In the genomic region with DNA sequence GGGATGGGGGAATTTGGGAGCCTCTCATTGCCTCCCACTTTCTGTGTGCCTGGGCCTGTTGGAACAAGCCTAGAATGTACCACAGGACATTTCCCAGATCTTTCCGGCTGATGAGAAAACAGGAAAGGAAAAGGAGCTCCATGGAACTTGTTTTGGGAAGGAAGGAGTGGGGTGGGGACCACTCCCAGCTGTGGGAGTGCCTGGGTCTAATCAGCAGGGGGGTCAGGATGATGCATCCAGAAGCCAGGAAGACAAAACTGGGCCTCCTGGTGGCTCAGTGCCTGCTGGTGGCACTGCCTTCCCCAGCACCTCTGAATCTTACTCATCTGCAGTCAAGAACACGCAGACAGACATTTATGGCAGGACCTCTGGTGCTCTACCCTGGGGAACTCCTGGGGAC, we compare ENCODE assay signal across 7 cellular contexts. TPM values are rescaled to one million over a fixed set of nuclear protein-coding genes. Genes with fewer than 3 reads are reported as not detected.
A peak's percentile ranks its signal among the peaks of the same experiment; 100 is the strongest.
DNase-seq lines count a peak whose midpoint lies in the region; ATAC-seq and TF ChIP-seq lines count a peak whose summit lies in the region.
"Had no signal": no experiment of that assay in that cellular context is flagged by ENCODE, and none has a peak within 500 bp of the region (broad histone marks: within the 10 kb centered on the region; RNA-seq: fewer than 3 reads in every experiment).

No MANE protein-coding gene starts in this region.

- H3K27me3 ChIP-seq in adipocyte (replicated peaks; ENCODE audit: control insufficient read depth, insufficient read depth, low read length), result no peaks in the 10 kb centered on the region
- no peaks in the 10 kb centered on the region for H3K27me3 ChIP-seq in naive thymus-derived CD4-positive, alpha-beta T cell (ENCODE audit: control insufficient read depth in 2 of 2, insufficient read depth in 2 of 2, low read length in 2 of 2)

- no peaks in the 10 kb centered on the region for H3K9me3 Mint-ChIP-seq in HFFc6
- H3K9me3 Mint-ChIP-seq in naive thymus-derived CD4-positive, alpha-beta T cell, result no peaks in the 10 kb centered on the region

- peak overlapping the region; percentile 48 for H3K9ac ChIP-seq in adipocyte (ENCODE audit: low read length)

- peak overlapping the region; percentile 64 for H3K27ac ChIP-seq in naive thymus-derived CD4-positive, alpha-beta T cell (ENCODE audit: low read depth, low read length)

- intact Hi-C loops in naive thymus-derived CD4-positive, alpha-beta T cell (cut with micrococcal nuclease), result loop anchor here (2.0 to 5.0 kb wide), 2 partner anchors 15 to 39 kb away; no protein-coding TSS in a partner anchor

- H3K4me3 ChIP-seq in adipocyte (ENCODE audit: low read length), result no peak overlapping the region
- H3K4me3 ChIP-seq in naive thymus-derived CD4-positive, alpha-beta T cell (ENCODE audit: low read length), result no peak overlapping the region

- H3K4me1 ChIP-seq in adipocyte (ENCODE audit: control insufficient read depth, insufficient read depth, low read length), result peaks cover 44% of the 10 kb centered on the region
- peaks cover 37 to 81% of the 10 kb centered on the region in 2 donors for H3K4me1 ChIP-seq in naive thymus-derived CD4-positive, alpha-beta T cell (ENCODE audit: control insufficient read depth in 2 of 2, insufficient read depth in 2 of 2, low read length in 2 of 2)

- peaks cover 17% of the 10 kb centered on the region for H3K36me3 Mint-ChIP-seq in HFFc6 (ENCODE audit: low read depth)
- peaks cover 0 to 22% (median 16%) of the 10 kb centered on the region in 5 donors for H3K36me3 Mint-ChIP-seq in naive thymus-derived CD4-positive, alpha-beta T cell

- peaks cover 23% of the 10 kb centered on the region for H3K36me3 ChIP-seq in adipocyte (ENCODE audit: control insufficient read depth, insufficient read depth, low read length, severe bottlenecking)
- peaks cover 0 to 28% (median 11%) of the 10 kb centered on the region in 3 experiments for H3K36me3 ChIP-seq in naive thymus-derived CD4-positive, alpha-beta T cell (ENCODE audit: control insufficient read depth in 2 of 3, insufficient read depth in 3 of 3, low read length in 3 of 3)

- H3K27me3 Mint-ChIP-seq in HFFc6 (ENCODE audit: insufficient read depth), result peaks cover 5% of the 10 kb centered on the region
- H3K27me3 Mint-ChIP-seq in naive thymus-derived CD4-positive, alpha-beta T cell, result no peaks in the 10 kb centered on the region

- no peak overlapping the region for H3K4me3 Mint-ChIP-seq in HFFc6
- H3K4me3 Mint-ChIP-seq in naive thymus-derived CD4-positive, alpha-beta T cell, result peak overlapping the region in 5 of 10 donors; percentile 12 to 97 (median 27)

- peak; percentile 31; the same call in 1 of the 2 replicates for TF ChIP-seq CTCF in HFFc6 (IDR thresholded peaks at IDR 0.05)

- no peaks in the 10 kb centered on the region for H3K9me3 ChIP-seq in adipocyte (ENCODE audit: control insufficient read depth, low read length)
- H3K9me3 ChIP-seq in naive thymus-derived CD4-positive, alpha-beta T cell (ENCODE audit: control insufficient read depth in 2 of 3, low read length in 3 of 3), result no peaks in the 10 kb centered on the region

- peaks cover 31% of the 10 kb centered on the region for H3K4me1 Mint-ChIP-seq in HFFc6 (ENCODE audit: low read depth)
- peaks cover 62 to 98% (median 88%) of the 10 kb centered on the region in 7 donors for H3K4me1 Mint-ChIP-seq in naive thymus-derived CD4-positive, alpha-beta T cell

- peak overlapping the region; percentile 35 for H3K27ac Mint-ChIP-seq in HFFc6
- H3K27ac Mint-ChIP-seq in naive thymus-derived CD4-positive, alpha-beta T cell, result peak overlapping the region; percentile 63 to 98 (median 87)

- ATAC-seq in naive thymus-derived CD4-positive, alpha-beta T cell, result no peak
- ATAC-seq in HG03378 (IDR thresholded peaks at IDR 0.05; ENCODE audit: unreplicated experiment) (no peak), GM18517 (IDR thresholded peaks at IDR 0.05; ENCODE audit: unreplicated experiment) (no peak), HG03460 (IDR thresholded peaks at IDR 0.05; ENCODE audit: unreplicated experiment) (no peak)

- CTCF ChIA-PET in naive thymus-derived CD4-positive, alpha-beta T cell (lab: Charles Lee), result interaction anchor here (0.6 to 1.5 kb wide), 3 partner anchors 9 to 51 kb away, joined by 4 to 5 read pairs (median 4); a partner anchor contains a TSS

- POLR2A ChIA-PET in naive thymus-derived CD4-positive, alpha-beta T cell (lab: Charles Lee), result interaction anchor here (0.8 to 8.4 kb wide), 8 partner anchors 9 to 55 kb away, joined by 3 to 83 read pairs (median 6); a partner anchor contains a TSS

- no peak for DNase-seq in HFFc6
- DNase-seq in adipocyte (ENCODE audit: low read depth), result peak; percentile 23
- no peak for DNase-seq in naive thymus-derived CD4-positive, alpha-beta T cell
- DNase-seq: midbrain had no signal

RNA-seq across cellular contexts. Expression of a gene that starts 2.8 kb away (rescaled TPM):
- total RNA-seq in HFFc6 (2021; fragmentation: NEBNext Ultra II Directional; extraction: Animal tissue kit (Norgen Biotek cat#: 25700)), result not detected
- under 1 TPM in 3 of 5 experiments, not detected in 2; 0.14 to 0.99 (median 0.27) TPM for total RNA-seq in naive thymus-derived CD4-positive, alpha-beta T cell
- polyA plus RNA-seq in naive thymus-derived CD4-positive, alpha-beta T cell, result under 1 TPM; 0.09 to 0.64 TPM

RNA-seq across cellular contexts. Expression of a gene that starts 9.0 kb away (rescaled TPM):
- total RNA-seq in HFFc6 (2021; fragmentation: NEBNext Ultra II Directional; extraction: Animal tissue kit (Norgen Biotek cat#: 25700)), result 10 to 100 TPM; 68.8 to 99.6 (median 87.9) TPM
- 100 to 1,000 TPM; 124 to 213 (median 130) TPM for total RNA-seq in naive thymus-derived CD4-positive, alpha-beta T cell
- 100 to 1,000 TPM in 1 of 2 donors, 10 to 100 TPM in 1; 84.6 to 150 TPM for polyA plus RNA-seq in naive thymus-derived CD4-positive, alpha-beta T cell

RNA-seq across cellular contexts. Expression of a gene that starts 11.0 kb away (rescaled TPM):
- under 1 TPM; 0.28 to 0.91 (median 0.83) TPM for total RNA-seq in HFFc6 (2021; fragmentation: NEBNext Ultra II Directional; extraction: Animal tissue kit (Norgen Biotek cat#: 25700))
- total RNA-seq in naive thymus-derived CD4-positive, alpha-beta T cell, result under 1 TPM in 3 of 5 experiments, not detected in 2; 0.37 to 0.73 (median 0.38) TPM
- under 1 TPM in 1 of 2 donors, not detected in 1; 0.19 TPM for polyA plus RNA-seq in naive thymus-derived CD4-positive, alpha-beta T cell

RNA-seq across cellular contexts. Expression of a gene that starts 34.2 kb away (rescaled TPM):
- total RNA-seq in HFFc6 (2021; fragmentation: NEBNext Ultra II Directional; extraction: Animal tissue kit (Norgen Biotek cat#: 25700)), result 10 to 100 TPM; 14.3 to 19.9 (median 18.2) TPM
- 1 to 10 TPM; 2.2 to 9.7 (median 4.9) TPM for total RNA-seq in naive thymus-derived CD4-positive, alpha-beta T cell
- 1 to 10 TPM; 3.8 to 6.8 TPM for polyA plus RNA-seq in naive thymus-derived CD4-positive, alpha-beta T cell
